Comparison of ENCODE assay signal across 18 cellular contexts in genomic region chr4:158442736-158443135, GRCh38.
DNase-seq lines count a peak whose midpoint lies in the region; ATAC-seq, FAIRE-seq and TF ChIP-seq lines count a peak whose summit lies in the region.
"Had no signal": no experiment of that assay in that cellular context is flagged by ENCODE, and none has a peak within 500 bp of the region (broad histone marks: within the 10 kb centered on the region; RNA-seq: fewer than 3 reads in every experiment).

No MANE protein-coding gene starts in this region.

- TF ChIP-seq CTCF in bronchial epithelial cell (IDR thresholded peaks at IDR 0.05; ENCODE audit: insufficient read depth, low read length, severe bottlenecking) (no peak), fibroblast of mammary gland (conservative IDR thresholded peaks at IDR 0.05; ENCODE audit: control insufficient read depth, insufficient read depth, low read depth, low read length) (no peak), pancreas (IDR thresholded peaks at IDR 0.05) (no peak)

- H3K9me3 ChIP-seq in GM23248 (ENCODE audit: low read depth) = no peaks in the 10 kb centered on the region
- H3K9me3 ChIP-seq in trophoblast cell (ENCODE audit: insufficient read depth, low read depth, low read length) = no peaks in the 10 kb centered on the region
- H3K9me3 ChIP-seq in pancreas = no peaks in the 10 kb centered on the region

- 0 out of 2 replicates have a peak, but pooled peaks cover 6% of the 10 kb centered on the region for H3F3A ChIP-seq in GM23248 (ENCODE audit: insufficient read depth)

- no peak overlapping the region for H3K14ac ChIP-seq in trophoblast cell (ENCODE audit: low read length)

- no peak for ATAC-seq in pancreas
- ATAC-seq: K562 had no signal

- H3K79me2 ChIP-seq in GM23248 (ENCODE audit: insufficient read depth) (no peaks in the 10 kb centered on the region), trophoblast cell (ENCODE audit: control insufficient read depth, insufficient read depth, low read length, poor library complexity) (no peaks in the 10 kb centered on the region)

- DNase-seq in GM23248 = peak; percentile 23
- DNase-seq in bronchial epithelial cell (ENCODE audit: low read depth) = no peak
- peak; percentile 35 for DNase-seq in fibroblast of mammary gland (ENCODE audit: low read depth)
- no peak for DNase-seq in trophoblast cell
- no peak for DNase-seq in globus pallidus (ENCODE audit: low spot score)
- DNase-seq in DMS79 (lab: John Stamatoyannopoulos, UW) = no peak
- DNase-seq in pancreas = no peak
- DNase-seq in NCI-H187 treated with DMSO at 0.1 percent for 48 hours (lab: John Stamatoyannopoulos, UW) = no peak
- DNase-seq: ACHN; C1 segment of cervical spinal cord; Calu3; CD4-positive, alpha-beta T cell; DMS79 treated with DMSO at 0.1 percent for 48 hours; GDM1; H7 had no signal

- H3K9ac ChIP-seq in GM23248 = no peak overlapping the region
- H3K9ac ChIP-seq in trophoblast cell (ENCODE audit: low read length) = peak overlapping the region; percentile 70

- H2AFZ ChIP-seq in GM23248 = no peak overlapping the region
- no peak overlapping the region for H2AFZ ChIP-seq in trophoblast cell (ENCODE audit: insufficient read depth, low read length, poor library complexity)

- H2BK5ac ChIP-seq in trophoblast cell (ENCODE audit: low read depth, low read length, poor library complexity) = no peak overlapping the region

- no peak overlapping the region for H4K91ac ChIP-seq in trophoblast cell (ENCODE audit: low read depth, low read length)

- H3K79me1 ChIP-seq in trophoblast cell (ENCODE audit: low read length) = no peaks in the 10 kb centered on the region

- H4K8ac ChIP-seq in trophoblast cell (ENCODE audit: low read depth, low read length) = no peak overlapping the region

- H3K18ac ChIP-seq in trophoblast cell (ENCODE audit: low read length) = no peak overlapping the region

- intact Hi-C loops in pancreas (cut with DNase I) = no loop called here

- in situ Hi-C loops in GM23248 (cut with MboI) = no loop called here

- H3K4me2 ChIP-seq in GM23248 (ENCODE audit: unreplicated experiment) = no peak overlapping the region
- H3K4me2 ChIP-seq in trophoblast cell (ENCODE audit: low read length) = no peak overlapping the region

- no peak overlapping the region for H2AK5ac ChIP-seq in trophoblast cell (ENCODE audit: low read length)

- H3K23ac ChIP-seq in trophoblast cell (ENCODE audit: low read length) = no peak overlapping the region

- H4K20me1 ChIP-seq in GM23248 (ENCODE audit: insufficient read depth) = no peaks in the 10 kb centered on the region

- H3K27me3 ChIP-seq in GM23248 (replicated peaks; ENCODE audit: insufficient read depth) (no peaks in the 10 kb centered on the region), bronchial epithelial cell (ENCODE audit: control insufficient read depth, insufficient read depth, low read length) (no peaks in the 10 kb centered on the region), trophoblast cell (ENCODE audit: insufficient read depth, low read length) (no peaks in the 10 kb centered on the region), pancreas (no peaks in the 10 kb centered on the region)

- H3K36me3 ChIP-seq in GM23248 (ENCODE audit: low read depth) (no peaks in the 10 kb centered on the region), bronchial epithelial cell (ENCODE audit: control insufficient read depth, insufficient read depth, low read length) (no peaks in the 10 kb centered on the region), trophoblast cell (ENCODE audit: control insufficient read depth in 1 of 2, insufficient read depth in 2 of 2, low read length in 2 of 2) (no peaks in the 10 kb centered on the region), pancreas (no peaks in the 10 kb centered on the region)

- no peak overlapping the region for H4K12ac ChIP-seq in trophoblast cell (ENCODE audit: low read depth, low read length)

- H2BK120ac ChIP-seq in trophoblast cell (ENCODE audit: insufficient read depth, low read length, poor library complexity) = no peak overlapping the region

- H3K27ac ChIP-seq in GM23248 (no peak overlapping the region), trophoblast cell (ENCODE audit: low read depth, low read length) (no peak overlapping the region), pancreas (no peak overlapping the region)

- peaks cover 25% of the 10 kb centered on the region for H3K4me1 ChIP-seq in GM23248 (ENCODE audit: insufficient read depth)
- no peaks in the 10 kb centered on the region for H3K4me1 ChIP-seq in trophoblast cell (ENCODE audit: control insufficient read depth in 1 of 2, insufficient read depth in 2 of 2, low read length in 2 of 2)
- no peaks in the 10 kb centered on the region for H3K4me1 ChIP-seq in pancreas

- H3K9me2 ChIP-seq in GM23248 (ENCODE audit: insufficient read depth) = no peaks in the 10 kb centered on the region

- FAIRE-seq in bronchial epithelial cell (lab: Jason Lieb, UNC) (peak; percentile 23), pancreas (lab: Jason Lieb, UNC) (no peak)
- FAIRE-seq: GM12892, GM19239, K562 had no signal

- H3K4ac ChIP-seq in trophoblast cell (ENCODE audit: low read depth, low read length) = no peak overlapping the region

- H3K4me3 ChIP-seq in GM23248 (no peak overlapping the region), bronchial epithelial cell (ENCODE audit: low read depth, low read length) (no peak overlapping the region), fibroblast of mammary gland (ENCODE audit: control insufficient read depth, low read depth, low read length) (no peak overlapping the region), trophoblast cell (ENCODE audit: low read depth, low read length) (no peak overlapping the region), pancreas (no peak overlapping the region)
- H3K4me3 ChIP-seq: K562 had no signal

- H2BK12ac ChIP-seq in trophoblast cell (ENCODE audit: low read length) = no peak overlapping the region

Comparison
In these comparisons a context has a peak if more than half of its experiments do, and no peak if none do; other contexts are left out.
1. DNase-seq: peak in GM23248 (single experiment) and fibroblast of mammary gland (single experiment); none in bronchial epithelial cell (single experiment), trophoblast cell (0 of 2), globus pallidus (single experiment), DMS79 (single experiment), pancreas (0 of 6) and NCI-H187 treated with DMSO at 0.1 percent for 48 hours (single experiment).